ENCODE assay signal across 1 cellular context in genomic region chr1:205435904-205436573, GRCh38.
TF ChIP-seq lines count a peak whose summit lies in the region.

No MANE protein-coding gene starts in this region.

TF ChIP-seq in IMR-90, 13 proteins besides CTCF, POLR2A, EP300 and RAD21 (continued from another document):
- TF ChIP-seq RFX5 (IDR thresholded peaks at IDR 0.05; ENCODE audit: low read depth, low read length) (no peak), RCOR1 (IDR thresholded peaks at IDR 0.05; ENCODE audit: insufficient replicate concordance, low read length) (no peak), ELK1 (IDR thresholded peaks at IDR 0.05; ENCODE audit: borderline replicate concordance, low read depth, low read length) (no peak), MAFK (IDR thresholded peaks at IDR 0.05; ENCODE audit: low read depth, low read length) (no peak), CHD1 (IDR thresholded peaks at IDR 0.05; ENCODE audit: low read depth, low read length) (no peak), SMC3 (IDR thresholded peaks at IDR 0.05; ENCODE audit: low read depth, low read length) (no peak), MXI1 (IDR thresholded peaks at IDR 0.05; ENCODE audit: borderline replicate concordance, low read depth, low read length) (no peak), CEBPB (IDR thresholded peaks at IDR 0.05; ENCODE audit: low read depth, low read length) (no peak)
TF ChIP-seq in IMR-90: peak in this region for 0.
